8 cellular contexts compared by ENCODE assay signal in the genomic region with DNA sequence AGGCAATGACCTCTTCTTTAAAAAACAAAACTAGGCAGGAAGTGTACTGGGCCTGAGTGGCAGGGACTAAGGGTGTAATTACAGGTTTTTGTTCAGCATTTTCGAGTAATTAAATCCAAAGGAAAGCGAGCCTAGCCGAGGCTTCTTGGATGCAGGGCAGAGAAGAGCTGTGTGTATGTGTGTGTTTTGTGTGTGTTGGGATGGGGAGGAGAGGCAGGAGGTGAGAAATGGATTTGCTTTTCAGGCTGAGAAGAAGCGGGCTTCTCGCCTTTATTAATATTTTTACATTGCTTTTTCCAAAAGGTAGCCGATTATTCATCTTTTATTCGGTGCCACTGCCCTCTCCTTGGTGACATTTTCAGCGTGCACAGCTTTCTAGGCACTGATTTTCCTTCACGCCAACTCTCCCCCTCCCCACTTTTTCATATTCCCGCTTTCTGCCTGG. TPM values are rescaled to one million over a fixed set of nuclear protein-coding genes. Genes with fewer than 3 reads are reported as not detected.
A peak's percentile ranks its signal among the peaks of the same experiment; 100 is the strongest.
DNase-seq lines count a peak whose midpoint lies in the region; ATAC-seq and TF ChIP-seq lines count a peak whose summit lies in the region.

No MANE protein-coding gene starts in this region.

- H3K9me3 Mint-ChIP-seq in naive B cell = no peaks in the 10 kb centered on the region

- H3K27me3 ChIP-seq in AG04450 (ENCODE audit: control insufficient read depth, insufficient read depth, low read length) (no peaks in the 10 kb centered on the region), adipocyte (replicated peaks; ENCODE audit: control insufficient read depth, insufficient read depth, low read length) (no peaks in the 10 kb centered on the region)

- TF ChIP-seq CTCF in AG04450 (IDR thresholded peaks at IDR 0.05; ENCODE audit: low read depth, low read length) = no peak

- peaks cover 73% of the 10 kb centered on the region for H3K4me1 ChIP-seq in adipocyte (ENCODE audit: control insufficient read depth, insufficient read depth, low read length)

- DNase-seq in AG04450 (ENCODE audit: low read depth, low spot score) = no peak
- peak; percentile 19 for DNase-seq in adipocyte (ENCODE audit: low read depth)
- no peak for DNase-seq in naive B cell
- no peak for DNase-seq in DMS114 treated with DMSO at 0.1 percent for 48 hours (lab: John Stamatoyannopoulos, UW; ENCODE audit: unreplicated experiment)
- no peak for DNase-seq in stimulated activated CD4-positive, alpha-beta T cell treated with anti-CD3 and anti-CD28 coated beads, Interleukin-1b, Interleukin-23, amount 100 ng/mL, for 48 hours
- no peak for DNase-seq in hepatic stellate cell (ENCODE audit: low spot score)
- no peak for DNase-seq in D341Med (ENCODE audit: low spot score)

- no peaks in the 10 kb centered on the region for H3K27me3 Mint-ChIP-seq in naive B cell

- H3K27ac Mint-ChIP-seq in naive B cell = peak overlapping the region in 5 of 6 donors; percentile 74 to 99 (median 89)

- H3K27ac ChIP-seq in AG04450 (ENCODE audit: low read depth, low read length) = peak overlapping the region; percentile 99
- peak overlapping the region; percentile 93 for H3K27ac ChIP-seq in KOPT-K1 (ENCODE audit: low read depth, low read length, poor library complexity, severe bottlenecking)

- peak overlapping the region; percentile 52 for H3K9ac ChIP-seq in adipocyte (ENCODE audit: low read length)

- no peaks in the 10 kb centered on the region; the same call in 1 of the 2 replicates for H3K9me3 ChIP-seq in AG04450 (ENCODE audit: control insufficient read depth, insufficient read depth, low read length)
- H3K9me3 ChIP-seq in KOPT-K1 (ENCODE audit: insufficient read depth, low read length, poor library complexity, severe bottlenecking) = no peaks in the 10 kb centered on the region
- no peaks in the 10 kb centered on the region for H3K9me3 ChIP-seq in adipocyte (ENCODE audit: control insufficient read depth, low read length)

- no peak for ATAC-seq in naive B cell (ENCODE audit: low read depth in 2 of 2)

- H3K4me3 Mint-ChIP-seq in naive B cell = peak overlapping the region; percentile 52 to 87 (median 79)

- H3K4me3 ChIP-seq in AG04450 (ENCODE audit: low read depth, low read length) (no peak overlapping the region), adipocyte (ENCODE audit: low read length) (no peak overlapping the region)

- H3K4me1 Mint-ChIP-seq in naive B cell = peaks cover 49 to 92% (median 78%) of the 10 kb centered on the region in 3 donors

- no peaks in the 10 kb centered on the region for H3K36me3 ChIP-seq in KOPT-K1 (ENCODE audit: insufficient read depth, low read length)
- no peaks in the 10 kb centered on the region for H3K36me3 ChIP-seq in adipocyte (ENCODE audit: control insufficient read depth, insufficient read depth, low read length, severe bottlenecking)

- CTCF ChIA-PET in AG04450 (lab: Charles Lee) = interaction anchor here (1.2 to 1.9 kb wide), 4 partner anchors 16 to 162 kb away, joined by 3 to 9 read pairs (median 4); no protein-coding TSS in a partner anchor

- POLR2A ChIA-PET in AG04450 (lab: Yijun Ruan, JAX) = interaction anchor here (2.1 kb wide), 1 partner anchor 10 kb away, joined by 6 read pairs; no protein-coding TSS in a partner anchor

- H3K36me3 Mint-ChIP-seq in naive B cell = no peaks in the 10 kb centered on the region

RNA-seq across cellular contexts. Expression of gene IRF2BPL, which starts 8.9 kb away (rescaled TPM):
- polyA plus RNA-seq in AG04450 (2011; rRNA removed) = 17.1 and 21.8 TPM in 2 replicates
- polyA minus RNA-seq in AG04450 (2011; rRNA and poly(A)+ RNA removed) = 19.4 and 19.6 TPM in 2 replicates
- 1 to 10 TPM; 1.7 to 4.6 (median 3.2) TPM for polyA plus RNA-seq in naive B cell (ENCODE audit: low read depth in 6 of 6)
